In the genomic region with DNA sequence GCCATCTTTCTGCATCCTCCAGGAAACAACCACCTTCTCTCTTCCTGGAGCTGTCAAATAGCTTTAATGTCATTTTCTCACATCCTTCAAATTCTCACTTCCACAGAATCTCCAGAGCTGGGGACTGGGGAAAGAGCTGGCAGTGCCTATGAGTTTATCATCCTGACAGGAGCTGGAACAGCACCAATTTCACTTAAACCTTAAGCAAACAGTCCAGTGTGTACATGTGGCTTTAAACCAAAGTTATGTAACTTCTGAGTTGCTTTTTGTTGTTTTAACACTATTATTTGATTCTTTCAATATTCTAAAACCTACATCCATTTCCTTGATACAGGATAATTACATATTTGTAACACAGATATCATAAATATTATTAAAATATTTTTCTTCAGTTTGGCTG, we compare ENCODE assay signal across 25 cellular contexts.
"Had no signal": no experiment of that assay in that cellular context is flagged by ENCODE, and none has a peak within 500 bp of the region (broad histone marks: within the 10 kb centered on the region; RNA-seq: fewer than 3 reads in every experiment).

No MANE protein-coding gene starts in this region.

- DNase-seq: activated CD4-positive, alpha-beta memory T cell treated with anti-CD3 and anti-CD28 coated beads, Interleukin-2, amount 10 ng/mL, durations not matched to agents 7 days and 5 days; activated CD4-positive, alpha-beta T cell treated with anti-CD3 and anti-CD28 coated beads for 1 hour; activated CD4-positive, alpha-beta T cell treated with anti-CD3 and anti-CD28 coated beads, Interleukin-2, amount 10 ng/mL, durations not matched to agents 7 days and 5 days; activated CD8-positive, alpha-beta memory T cell treated with anti-CD3 and anti-CD28 coated beads, Interleukin-2, amount 50 U/mL, for 48 hours; activated gamma-delta T cell; activated naive CD4-positive, alpha-beta T cell treated with anti-CD3 and anti-CD28 coated beads, Interleukin-2, amount 10 ng/mL, durations not matched to agents 7 days and 5 days; activated naive CD8-positive, alpha-beta T cell treated with anti-CD3 and anti-CD28 coated beads, Interleukin-2, amount 10 ng/mL, durations not matched to agents 7 days and 5 days; activated T-cell treated with anti-CD3 and anti-CD28 coated beads, Interleukin-2, amount 50 U/mL, for 24 hours; endodermal cell; gastrocnemius medialis; glutamatergic neuron; islet precursor cell; left ventricle myocardium superior; naive B cell; nephron progenitor cell; ovary; psoas muscle; stimulated activated naive CD4-positive, alpha-beta T cell; T-helper 17 cell; T1000; tibial artery; upper lobe of right lung had no signal

- H3K4me1 ChIP-seq: esophagus muscularis mucosa, gastrocnemius medialis, psoas muscle, right atrium auricular region, suprapubic skin, upper lobe of right lung had no signal

- ATAC-seq: gastrocnemius medialis, left ventricle myocardium superior, psoas muscle, T-helper 17 cell, upper lobe of right lung had no signal

- H3K27ac ChIP-seq: esophagus muscularis mucosa, gastrocnemius medialis, ovary, psoas muscle, right atrium auricular region, suprapubic skin, tibial artery, upper lobe of right lung had no signal

- H3K9me3 ChIP-seq: esophagus muscularis mucosa, gastrocnemius medialis, ovary, psoas muscle, right atrium auricular region, suprapubic skin, tibial artery, upper lobe of right lung had no signal

- H3K36me3 ChIP-seq: esophagus muscularis mucosa, gastrocnemius medialis, ovary, right atrium auricular region, suprapubic skin, tibial artery, upper lobe of right lung had no signal

- H3K27me3 ChIP-seq: esophagus muscularis mucosa, gastrocnemius medialis, ovary, right atrium auricular region, suprapubic skin, tibial artery, upper lobe of right lung had no signal

- H3K4me3 ChIP-seq: esophagus muscularis mucosa, gastrocnemius medialis, ovary, psoas muscle, right atrium auricular region, suprapubic skin, tibial artery, upper lobe of right lung had no signal
